In the genomic region with DNA sequence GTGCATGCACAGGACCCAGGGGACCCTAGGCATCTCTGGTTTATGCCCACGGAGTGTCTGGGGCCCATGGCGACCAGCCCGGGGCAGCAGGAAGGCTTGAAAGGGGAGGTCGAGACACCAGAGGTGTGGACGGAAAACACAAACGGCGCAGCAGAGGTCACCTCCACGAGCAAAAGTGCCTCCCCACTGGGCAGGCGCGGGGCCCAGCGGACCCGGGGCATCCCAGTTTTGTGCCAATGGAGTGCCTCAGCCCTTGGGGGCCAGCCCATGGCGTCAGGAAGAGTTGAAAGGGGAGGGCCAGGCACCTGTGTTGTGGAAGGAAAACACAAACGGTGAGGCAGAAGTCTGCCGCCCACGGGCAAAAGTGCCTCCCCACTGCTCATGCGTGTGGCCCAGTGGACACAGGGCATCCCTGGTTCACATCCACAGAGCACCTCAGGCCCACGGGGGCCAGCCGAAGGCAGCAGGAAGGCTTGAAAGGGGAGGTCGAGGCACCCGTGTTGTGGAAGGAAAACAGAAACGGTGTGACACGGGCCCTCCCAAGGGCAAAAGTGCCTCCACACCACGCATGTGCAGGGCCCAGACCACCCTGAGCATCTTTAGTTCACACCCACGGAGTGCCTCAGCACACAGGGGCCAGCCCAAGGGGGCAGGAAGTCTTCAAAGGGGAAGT, we compare ENCODE assay signal across 12 cellular contexts.
DNase-seq lines count a peak whose midpoint lies in the region; TF ChIP-seq lines count a peak whose summit lies in the region.
"Had no signal": no experiment of that assay in that cellular context is flagged by ENCODE, and none has a peak within 500 bp of the region (broad histone marks: within the 10 kb centered on the region; RNA-seq: fewer than 3 reads in every experiment).

No MANE protein-coding gene starts in this region.

- H3K4me3 Mint-ChIP-seq in chondrocyte (ENCODE audit: unreplicated experiment) (no peak overlapping the region), mesothelial cell of epicardium (no peak overlapping the region)
- H3K4me3 Mint-ChIP-seq: brain; stimulated activated naive CD8-positive, alpha-beta T cell treated with anti-CD3 and anti-CD28 coated beads, Interleukin-15, Interleukin-2, amounts not matched to agents 100 ng/mL and 50 ng/mL, for 24 hours had no signal

- H3K27ac ChIP-seq in uterus: no peak overlapping the region
- H3K27ac ChIP-seq: esophagus squamous epithelium had no signal

- no peak overlapping the region for H3K4me3 ChIP-seq in uterus
- H3K4me3 ChIP-seq: esophagus squamous epithelium had no signal

- intact Hi-C loops in uterus (cut with DNase I; ENCODE audit: low total_unique reads): no loop called here

- H3K27me3 ChIP-seq in uterus: no peaks in the 10 kb centered on the region
- H3K27me3 ChIP-seq: esophagus squamous epithelium had no signal

- no peaks in the 10 kb centered on the region for H3K36me3 ChIP-seq in uterus
- H3K36me3 ChIP-seq: esophagus squamous epithelium had no signal

- H3K4me1 Mint-ChIP-seq in chondrocyte (ENCODE audit: low read depth): no peaks in the 10 kb centered on the region
- H3K4me1 Mint-ChIP-seq in mesothelial cell of epicardium: no peaks in the 10 kb centered on the region
- H3K4me1 Mint-ChIP-seq: brain had no signal

- peaks cover 30% of the 10 kb centered on the region for H3K9me3 Mint-ChIP-seq in chondrocyte (ENCODE audit: low read depth)
- H3K9me3 Mint-ChIP-seq in mesothelial cell of epicardium: peaks cover 11% of the 10 kb centered on the region

- TF ChIP-seq CTCF in chondrocyte (IDR thresholded peaks at IDR 0.05) (no peak), mesothelial cell of epicardium (IDR thresholded peaks at IDR 0.05; ENCODE audit: unreplicated experiment) (no peak), uterus (IDR thresholded peaks at IDR 0.05) (no peak)

- H3K27me3 Mint-ChIP-seq in chondrocyte (ENCODE audit: low read depth) (no peaks in the 10 kb centered on the region), mesothelial cell of epicardium (ENCODE audit: low read depth) (no peaks in the 10 kb centered on the region)
- H3K27me3 Mint-ChIP-seq: brain; stimulated activated naive CD8-positive, alpha-beta T cell treated with anti-CD3 and anti-CD28 coated beads, Interleukin-15, Interleukin-2, amounts not matched to agents 100 ng/mL and 50 ng/mL, for 24 hours had no signal

- TF ChIP-seq POLR2A in uterus (IDR thresholded peaks at IDR 0.05): no peak

- H3K27ac Mint-ChIP-seq in chondrocyte (ENCODE audit: unreplicated experiment) (no peak overlapping the region), mesothelial cell of epicardium (no peak overlapping the region)
- H3K27ac Mint-ChIP-seq: brain; stimulated activated naive CD8-positive, alpha-beta T cell treated with anti-CD3 and anti-CD28 coated beads, Interleukin-15, Interleukin-2, amounts not matched to agents 100 ng/mL and 50 ng/mL, for 24 hours had no signal

- no peaks in the 10 kb centered on the region for H3K4me1 ChIP-seq in uterus
- H3K4me1 ChIP-seq: esophagus squamous epithelium had no signal

- H3K36me3 Mint-ChIP-seq in chondrocyte (ENCODE audit: low read depth) (no peaks in the 10 kb centered on the region), mesothelial cell of epicardium (no peaks in the 10 kb centered on the region)
- H3K36me3 Mint-ChIP-seq: brain had no signal

- peak; percentile 1 for DNase-seq in activated naive CD4-positive, alpha-beta T cell treated with Interleukin-2 at 50 U/mL for 16 hours
- DNase-seq in activated naive CD4-positive, alpha-beta T cell (lab: John Stamatoyannopoulos, UW): no peak
- DNase-seq in chondrocyte (ENCODE audit: low spot score): peak; percentile 72
- peak; percentile 8 to 31 for DNase-seq in mesothelial cell of epicardium (ENCODE audit: low spot score in 2 of 2, unreplicated experiment in 2 of 2)
- DNase-seq in uterus: peak; percentile 1 to 4
- DNase-seq in SKM-1 treated with dmso at 0.1 percent for 144 hours (lab: John Stamatoyannopoulos, UW; ENCODE audit: unreplicated experiment): no peak
- DNase-seq in SW 1271 (lab: John Stamatoyannopoulos, UW): no peak
- DNase-seq in activated gamma-delta T cell treated with Interleukin-2 at 50 U/mL for 16 hours: no peak
- DNase-seq: esophagus squamous epithelium, NCI-H1417 had no signal

- no peaks in the 10 kb centered on the region for H3K9me3 ChIP-seq in uterus

Comparison
In these comparisons a context has a peak if more than half of its experiments do, and no peak if none do; other contexts are left out.
1. DNase-seq: peak in activated naive CD4-positive, alpha-beta T cell treated with Interleukin-2 at 50 U/mL for 16 hours (single experiment), chondrocyte (single experiment), mesothelial cell of epicardium (2 of 2) and uterus (2 of 2); none in activated naive CD4-positive, alpha-beta T cell (0 of 4), SKM-1 treated with dmso at 0.1 percent for 144 hours (single experiment), SW 1271 (0 of 2) and activated gamma-delta T cell treated with Interleukin-2 at 50 U/mL for 16 hours (single experiment).